Comparison of ENCODE assay signal across 8 cellular contexts in genomic region chr4:172830295-172830764, GRCh38.
A peak's percentile ranks its signal among the peaks of the same experiment; 100 is the strongest.
DNase-seq lines count a peak whose midpoint lies in the region; ATAC-seq and TF ChIP-seq lines count a peak whose summit lies in the region.

No MANE protein-coding gene starts in this region.

- peak; percentile 66 for TF ChIP-seq CTCF in left ventricle myocardium inferior (IDR thresholded peaks at IDR 0.05; ENCODE audit: borderline replicate concordance)
- TF ChIP-seq CTCF in uterus (IDR thresholded peaks at IDR 0.05), result peak; percentile 37 to 52 (median 40)

- H3K27ac ChIP-seq in left ventricle myocardium inferior (replicated peaks), result no peak overlapping the region
- no peak overlapping the region for H3K27ac ChIP-seq in uterus

- no peaks in the 10 kb centered on the region for H3K9me3 ChIP-seq in left ventricle myocardium inferior (replicated peaks)
- H3K9me3 ChIP-seq in uterus, result no peaks in the 10 kb centered on the region

- TF ChIP-seq POLR2A in uterus (IDR thresholded peaks at IDR 0.05), result no peak

- no peaks in the 10 kb centered on the region for H3K36me3 ChIP-seq in left ventricle myocardium inferior
- H3K36me3 ChIP-seq in uterus, result no peaks in the 10 kb centered on the region

- intact Hi-C loops in left ventricle myocardium inferior (cut with micrococcal nuclease), result no loop called here
- intact Hi-C loops in Right ventricle myocardium inferior (cut with DNase I), result no loop called here
- intact Hi-C loops in uterus (cut with DNase I; ENCODE audit: low total_unique reads), result no loop called here

- ATAC-seq in Right ventricle myocardium inferior (no peak), GM19351 (IDR thresholded peaks at IDR 0.05; ENCODE audit: unreplicated experiment) (no peak), HG03196 (IDR thresholded peaks at IDR 0.05; ENCODE audit: unreplicated experiment) (no peak)

- H3K4me3 ChIP-seq in left ventricle myocardium inferior, result no peak overlapping the region
- no peak overlapping the region for H3K4me3 ChIP-seq in uterus

- H3K4me1 ChIP-seq in left ventricle myocardium inferior (no peaks in the 10 kb centered on the region), uterus (no peaks in the 10 kb centered on the region)

- H3K27me3 ChIP-seq in left ventricle myocardium inferior (ENCODE audit: low read depth), result no peaks in the 10 kb centered on the region
- no peaks in the 10 kb centered on the region for H3K27me3 ChIP-seq in uterus

- no peak for DNase-seq in left ventricle myocardium inferior
- no peak for DNase-seq in Right ventricle myocardium inferior (ENCODE audit: missing footprints)
- DNase-seq in RKO (ENCODE audit: low spot score), result peak; percentile 28
- peak; percentile 26 for DNase-seq in glomerular visceral epithelial cell (ENCODE audit: extremely low spot score)
- DNase-seq in uterus, result no peak
- DNase-seq in activated CD4-positive, CD25-positive, alpha-beta regulatory T cell (lab: John Stamatoyannopoulos, UW), result no peak

Comparison
In these comparisons a context has a peak if more than half of its experiments do, and no peak if none do; other contexts are left out.
1. DNase-seq: peak in RKO (single experiment) and glomerular visceral epithelial cell (single experiment); none in left ventricle myocardium inferior (single experiment), Right ventricle myocardium inferior (single experiment), uterus (0 of 2) and activated CD4-positive, CD25-positive, alpha-beta regulatory T cell (0 of 4).